1 cellular context compared by ENCODE assay signal in genomic region chr20:51594999-51595532, GRCh38.
TF ChIP-seq lines count a peak whose summit lies in the region.

No MANE protein-coding gene starts in this region.

TF ChIP-seq in K562, 482 proteins besides CTCF, POLR2A, EP300 and RAD21 (continued from another document and continues in another):
- TF ChIP-seq REST (CRISPR knock-in tag; IDR thresholded peaks at IDR 0.05; ENCODE audit: low read depth) (no peak), RREB1 (CRISPR knock-in tag; IDR thresholded peaks at IDR 0.05) (no peak), ZNF212 (CRISPR knock-in tag; IDR thresholded peaks at IDR 0.05) (no peak), KLF6 (CRISPR knock-in tag; IDR thresholded peaks at IDR 0.05; ENCODE audit: borderline replicate concordance) (no peak), ATF4 (CRISPR knock-in tag; IDR thresholded peaks at IDR 0.05) (no peak), ARID2 (IDR thresholded peaks at IDR 0.05) (peak; percentile 81), ETV6 (IDR thresholded peaks at IDR 0.05; ENCODE audit: borderline replicate concordance in 1 of 2, low read depth in 2 of 2, low read length in 1 of 2) (0 out of 4 replicates have a peak, but pooled peaks of 1 of the 2 experiments have one; percentile 25), ETV6 (CRISPR knock-in tag; IDR thresholded peaks at IDR 0.05; ENCODE audit: borderline replicate concordance) (peak; percentile 62; the same call in 1 of the 2 replicates), FOSL1 (tag; conservative IDR thresholded peaks at IDR 0.05) (peak; percentile 49; the same call in 1 of the 2 replicates), SMC3 (conservative IDR thresholded peaks at IDR 0.05; ENCODE audit: insufficient read depth, low read depth, low read length) (peak; percentile 86), ZBTB40 (IDR thresholded peaks at IDR 0.05) (no peak), ZBTB40 (CRISPR knock-in tag; IDR thresholded peaks at IDR 0.05) (peak; percentile 34; the same call in 1 of the 2 replicates), ELF2 (CRISPR knock-in tag; IDR thresholded peaks at IDR 0.05) (no peak), TFAP4 (CRISPR knock-in tag; IDR thresholded peaks at IDR 0.05; ENCODE audit: borderline replicate concordance) (peak; percentile 84), ESRRA (IDR thresholded peaks at IDR 0.05; ENCODE audit: borderline replicate concordance, low read depth) (no peak), SMARCA5 (IDR thresholded peaks at IDR 0.05) (no peak), MYC (IDR thresholded peaks at IDR 0.05; ENCODE audit: low read depth, low read length) (peak; percentile 97), MYC (CRISPR knock-in tag; IDR thresholded peaks at IDR 0.05; ENCODE audit: borderline replicate concordance, low read depth) (no peak), CUX1 (CRISPR knock-in tag; IDR thresholded peaks at IDR 0.05) (no peak), BACH1 (tag; IDR thresholded peaks at IDR 0.05) (peak; percentile 23; the same call in 1 of the 2 replicates), XRCC4 (IDR thresholded peaks at IDR 0.05; ENCODE audit: extremely low read depth, insufficient read depth, insufficient read length) (no peak), E2F4 (CRISPR knock-in tag; IDR thresholded peaks at IDR 0.05; ENCODE audit: low read depth) (0 out of 2 replicates have a peak, but pooled peaks have one; percentile 46), TRIM28 (IDR thresholded peaks at IDR 0.05) (no peak), NR2C1 (IDR thresholded peaks at IDR 0.05) (peak; percentile 22; the same call in 1 of the 2 replicates), NR2C1 (tag; IDR thresholded peaks at IDR 0.05) (no peak), HDAC1 (IDR thresholded peaks at IDR 0.05) (no peak; a peak in 1 of 4 replicates)
